ENCODE assay signal across 8 cellular contexts in genomic region chr6:28988536-28989415, GRCh38. TPM values are rescaled to one million over a fixed set of nuclear protein-coding genes. Genes with fewer than 3 reads are reported as not detected.
A peak's percentile ranks its signal among the peaks of the same experiment; 100 is the strongest.
DNase-seq lines count a peak whose midpoint lies in the region; ATAC-seq, FAIRE-seq and TF ChIP-seq lines count a peak whose summit lies in the region.

No MANE protein-coding gene starts in this region.

- no peaks in the 10 kb centered on the region for H3K9me3 ChIP-seq in CD4-positive, alpha-beta T cell (ENCODE audit: control insufficient read depth, low read length)
- peaks cover 0 to 3% of the 10 kb centered on the region in 2 donors for H3K9me3 ChIP-seq in ovary

- TF ChIP-seq POLR2A in ovary (IDR thresholded peaks at IDR 0.05), result no peak

- H3K4me1 Mint-ChIP-seq in CD4-positive, alpha-beta T cell (ENCODE audit: low read depth), result peaks cover 34% of the 10 kb centered on the region
- peaks cover 25% of the 10 kb centered on the region for H3K4me1 Mint-ChIP-seq in activated T-cell treated with anti-CD3 and anti-CD28 coated beads, Interleukin-2, amount 50 U/mL, for 72 hours (ENCODE audit: low read depth)

- TF ChIP-seq EP300 in ovary (IDR thresholded peaks at IDR 0.05), result no peak

- POLR2A ChIA-PET in CD4-positive, alpha-beta T cell (lab: Charles Lee), result interaction anchor here (0.6 to 1.5 kb wide), 2 partner anchors 12 to 150 kb away, joined by 3 read pairs; no protein-coding TSS in a partner anchor

- 15 to 21% (median 16%) methylated on average over 53 of the region's 53 CpGs for WGBS in ovary, 3 donors

- H3K4me3 ChIP-seq in fibroblast of pulmonary artery (replicated peaks; ENCODE audit: low read depth, low read length) (peak overlapping the region; percentile 47), ovary (no peak overlapping the region)

- peak; percentile 92 for FAIRE-seq in urothelium cell line (lab: Jason Lieb, UNC)

- H3K4me1 ChIP-seq in ovary (ENCODE audit: insufficient read depth), result no peaks in the 10 kb centered on the region

- CTCF ChIA-PET in CD4-positive, alpha-beta T cell (lab: Charles Lee), result no interaction called here

- peak overlapping the region; percentile 84 for H3K27ac Mint-ChIP-seq in CD4-positive, alpha-beta T cell
- H3K27ac Mint-ChIP-seq in activated T-cell treated with anti-CD3 and anti-CD28 coated beads, Interleukin-2, amount 50 U/mL, for 72 hours, result peak overlapping the region; percentile 91

- H3K27me3 Mint-ChIP-seq in CD4-positive, alpha-beta T cell, result peaks cover 50% of the 10 kb centered on the region
- H3K27me3 Mint-ChIP-seq in activated T-cell treated with anti-CD3 and anti-CD28 coated beads, Interleukin-2, amount 50 U/mL, for 72 hours (ENCODE audit: low read depth), result peaks cover 28% of the 10 kb centered on the region

- H3K27me3 ChIP-seq in CD4-positive, alpha-beta T cell (ENCODE audit: control insufficient read depth, insufficient read depth, low read length), result no peaks in the 10 kb centered on the region
- no peaks in the 10 kb centered on the region for H3K27me3 ChIP-seq in ovary

- peaks cover 6% of the 10 kb centered on the region for H3K36me3 Mint-ChIP-seq in CD4-positive, alpha-beta T cell (ENCODE audit: low read depth)
- peaks cover 0 to 3% of the 10 kb centered on the region in 2 donors for H3K36me3 Mint-ChIP-seq in activated T-cell treated with anti-CD3 and anti-CD28 coated beads, Interleukin-2, amount 50 U/mL, for 72 hours (ENCODE audit: insufficient read depth in 2 of 2)

- peak; percentile 49 to 76 (median 63) for DNase-seq in CD4-positive, alpha-beta T cell
- DNase-seq in NCI-H69 (lab: John Stamatoyannopoulos, UW) (peak; percentile 78), fibroblast of pulmonary artery (ENCODE audit: low read depth) (peak; percentile 73), ovary (peak in 3 of 5 donors; percentile 29 to 68 (median 39)), urothelium cell line (ENCODE audit: low spot score) (peak; percentile 86)
- DNase-seq in activated T-cell treated with anti-CD3 and anti-CD28 coated beads, Interleukin-2, amount 50 U/mL, for 72 hours, result peak; percentile 82 to 85

- H3K36me3 ChIP-seq in ovary, result no peaks in the 10 kb centered on the region

- H3K9me3 Mint-ChIP-seq in CD4-positive, alpha-beta T cell, result peaks cover 2% of the 10 kb centered on the region
- H3K9me3 Mint-ChIP-seq in activated T-cell treated with anti-CD3 and anti-CD28 coated beads, Interleukin-2, amount 50 U/mL, for 72 hours, result no peaks in the 10 kb centered on the region

- peak; percentile 51 for TF ChIP-seq CTCF in CD4-positive, alpha-beta T cell (IDR thresholded peaks at IDR 0.05)
- TF ChIP-seq CTCF in fibroblast of pulmonary artery (IDR thresholded peaks at IDR 0.05; ENCODE audit: low read length, missing control alignments) (peak; percentile 41), ovary (IDR thresholded peaks at IDR 0.05) (no peak)

- H3K4me3 Mint-ChIP-seq in CD4-positive, alpha-beta T cell, result peak overlapping the region; percentile 89
- peak overlapping the region; percentile 92 to 98 for H3K4me3 Mint-ChIP-seq in activated T-cell treated with anti-CD3 and anti-CD28 coated beads, Interleukin-2, amount 50 U/mL, for 72 hours

- no peak overlapping the region for H3K27ac ChIP-seq in CD4-positive, alpha-beta T cell (ENCODE audit: low read depth, low read length)
- H3K27ac ChIP-seq in ovary, result no peak overlapping the region

- intact Hi-C loops in CD4-positive, alpha-beta T cell (cut with DNase I, micrococcal nuclease), result loop anchor here (1.0 to 10.0 kb wide), 3 partner anchors 150 to 302 kb away; no protein-coding TSS in a partner anchor
- intact Hi-C loops in ovary (cut with DNase I), result loop anchor here in 1 of 4 donors (10.0 kb wide), 1 partner anchor 94 kb away; no protein-coding TSS in a partner anchor

- ATAC-seq in CD4-positive, alpha-beta T cell (ENCODE audit: poor library complexity), result peak; percentile 90
- peak; percentile 82 to 89 for ATAC-seq in activated T-cell treated with anti-CD3 and anti-CD28 coated beads, Interleukin-2, amount 50 U/mL, for 72 hours (replicated peaks in 1 of 2)
- no peak for ATAC-seq in GM21576 (IDR thresholded peaks at IDR 0.05; ENCODE audit: unreplicated experiment)
- no peak for ATAC-seq in GM19452 (IDR thresholded peaks at IDR 0.05; ENCODE audit: unreplicated experiment)

RNA-seq across cellular contexts. Expression of gene ZNF311, which starts 16.3 kb away (rescaled TPM):
- under 1 TPM; 0.25 to 0.31 TPM for total RNA-seq in CD4-positive, alpha-beta T cell
- total RNA-seq in activated T-cell treated with anti-CD3 and anti-CD28 coated beads, Interleukin-2, amount 50 U/mL, for 72 hours, result 1 to 10 TPM; 1.6 to 2.1 TPM
- 1 to 10 TPM in 5 of 7 donors, under 1 TPM in 2; 0.34 to 3.3 (median 1.4) TPM for total RNA-seq in ovary
- 1 to 10 TPM; 1.4 to 1.7 TPM for polyA plus RNA-seq in ovary

RNA-seq across cellular contexts. Expression of gene OR2W1, which starts 56.2 kb away (rescaled TPM):
- total RNA-seq in CD4-positive, alpha-beta T cell, result not detected
- not detected for total RNA-seq in activated T-cell treated with anti-CD3 and anti-CD28 coated beads, Interleukin-2, amount 50 U/mL, for 72 hours
- total RNA-seq in ovary, result not detected
- not detected for polyA plus RNA-seq in ovary

Comparison
In these comparisons a context has a peak if more than half of its experiments do, and no peak if none do; other contexts are left out.
1. ATAC-seq: peak in CD4-positive, alpha-beta T cell (single experiment) and activated T-cell treated with anti-CD3 and anti-CD28 coated beads, Interleukin-2, amount 50 U/mL, for 72 hours (2 of 2); none in GM21576 (single experiment) and GM19452 (single experiment).
2. CTCF ChIP-seq: peak in CD4-positive, alpha-beta T cell (single experiment) and fibroblast of pulmonary artery (single experiment); none in ovary (0 of 3).
3. Peak in every context shown above with its lines, with median percentiles within 50 percentile points of each other: DNase-seq.